17 cellular contexts compared by ENCODE assay signal in the genomic region with DNA sequence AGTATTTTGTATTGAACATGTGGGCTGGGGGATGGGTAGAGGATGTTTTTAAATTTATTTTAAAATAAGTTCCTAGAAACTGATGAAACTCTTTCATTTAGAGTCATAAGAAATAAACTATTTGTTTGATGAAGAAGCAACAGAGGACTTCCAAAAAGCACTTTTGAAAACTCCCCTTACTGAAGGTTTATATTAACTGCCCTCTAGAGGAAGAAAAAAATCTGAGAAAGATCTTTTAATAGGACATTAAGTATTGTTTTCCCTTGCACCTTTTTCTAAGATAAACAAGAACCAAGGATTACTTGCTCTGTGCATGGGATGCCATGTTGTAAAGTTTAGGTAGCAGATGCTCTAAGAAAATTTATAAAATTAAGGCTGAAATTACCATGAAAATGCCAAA. TPM values are rescaled to one million over a fixed set of nuclear protein-coding genes. Genes with fewer than 3 reads are reported as not detected.
DNase-seq lines count a peak whose midpoint lies in the region; ATAC-seq and TF ChIP-seq lines count a peak whose summit lies in the region.
"Had no signal": no experiment of that assay in that cellular context is flagged by ENCODE, and none has a peak within 500 bp of the region (broad histone marks: within the 10 kb centered on the region; RNA-seq: fewer than 3 reads in every experiment).

No MANE protein-coding gene starts in this region.

- H3F3A ChIP-seq in SU-DHL-6 (ENCODE audit: insufficient read depth): no peaks in the 10 kb centered on the region

- intact Hi-C loops in stomach (cut with DNase I; ENCODE audit: low total_unique reads) (no loop called here), tibial artery (cut with DNase I; ENCODE audit: low total_unique reads) (no loop called here), upper lobe of right lung (cut with DNase I) (no loop called here)

- no peaks in the 10 kb centered on the region for H3K9me3 ChIP-seq in SU-DHL-6 (ENCODE audit: insufficient read depth, low read length)
- H3K9me3 ChIP-seq in hepatocyte (ENCODE audit: low read depth): no peaks in the 10 kb centered on the region
- no peaks in the 10 kb centered on the region for H3K9me3 ChIP-seq in stomach
- H3K9me3 ChIP-seq in tibial artery: no peaks in the 10 kb centered on the region
- no peaks in the 10 kb centered on the region for H3K9me3 ChIP-seq in upper lobe of right lung
- H3K9me3 ChIP-seq: testis had no signal

- H3K27me3 ChIP-seq in BJ (ENCODE audit: control insufficient read depth, insufficient read depth, low read length) (no peaks in the 10 kb centered on the region), SU-DHL-6 (ENCODE audit: low read length) (no peaks in the 10 kb centered on the region), hepatocyte (no peaks in the 10 kb centered on the region), stomach (no peaks in the 10 kb centered on the region), tibial artery (no peaks in the 10 kb centered on the region), upper lobe of right lung (no peaks in the 10 kb centered on the region)
- H3K27me3 ChIP-seq: testis had no signal

- 0 out of 2 replicates have a peak, but pooled peaks cover 4% of the 10 kb centered on the region for H4K20me1 ChIP-seq in SU-DHL-6 (ENCODE audit: low read depth, low read length)
- H4K20me1 ChIP-seq in hepatocyte (ENCODE audit: insufficient read depth, poor library complexity, severe bottlenecking): no peaks in the 10 kb centered on the region

- no peak for ATAC-seq in HG02678 (IDR thresholded peaks at IDR 0.05; ENCODE audit: unreplicated experiment)
- ATAC-seq in upper lobe of right lung: no peak
- ATAC-seq: left lobe of liver had no signal

- H3K79me2 ChIP-seq in SU-DHL-6 (ENCODE audit: insufficient read depth, low read length) (no peaks in the 10 kb centered on the region), hepatocyte (peaks cover 67% of the 10 kb centered on the region)

- H3K4me3 ChIP-seq in BJ (ENCODE audit: low read depth, low read length) (no peak overlapping the region), SU-DHL-6 (ENCODE audit: insufficient read depth, low read length, poor library complexity, severe bottlenecking) (no peak overlapping the region), hepatocyte (no peak overlapping the region), stomach (no peak overlapping the region), tibial artery (no peak overlapping the region), upper lobe of right lung (no peak overlapping the region)
- H3K4me3 ChIP-seq: skin epidermis, testis had no signal

- peak; percentile 31 for TF ChIP-seq CTCF in BJ (IDR thresholded peaks at IDR 0.05; ENCODE audit: insufficient read depth, low read depth, low read length)
- peak; percentile 9 for TF ChIP-seq CTCF in SU-DHL-6 (IDR thresholded peaks at IDR 0.05; ENCODE audit: insufficient read depth, low read length, poor library complexity, severe bottlenecking)
- TF ChIP-seq CTCF in hepatocyte (IDR thresholded peaks at IDR 0.05; ENCODE audit: poor library complexity): peak; percentile 30
- TF ChIP-seq CTCF in stomach (IDR thresholded peaks at IDR 0.05): no peak
- no peak for TF ChIP-seq CTCF in tibial artery (IDR thresholded peaks at IDR 0.05)
- TF ChIP-seq CTCF in upper lobe of right lung (IDR thresholded peaks at IDR 0.05): no peak

- H3K36me3 ChIP-seq in BJ (ENCODE audit: control insufficient read depth, insufficient read depth, low read length) (no peaks in the 10 kb centered on the region), SU-DHL-6 (ENCODE audit: low read length) (no peaks in the 10 kb centered on the region), hepatocyte (replicated peaks; ENCODE audit: insufficient read depth, low read depth) (no peaks in the 10 kb centered on the region), stomach (no peaks in the 10 kb centered on the region), tibial artery (no peaks in the 10 kb centered on the region), upper lobe of right lung (no peaks in the 10 kb centered on the region)

- no peak overlapping the region for H3K9ac ChIP-seq in SU-DHL-6 (ENCODE audit: low read length)

- H3K4me2 ChIP-seq in SU-DHL-6 (ENCODE audit: low read depth, low read length, poor library complexity, severe bottlenecking) (no peak overlapping the region), hepatocyte (no peak overlapping the region)

- DNase-seq in BJ (ENCODE audit: low read depth): no peak
- DNase-seq in Kasumi-1 (lab: John Stamatoyannopoulos, UW): peak; percentile 14 to 16
- no peak for DNase-seq in hepatocyte (ENCODE audit: low spot score)
- DNase-seq in stomach: no peak
- DNase-seq in tibial artery: no peak
- no peak for DNase-seq in upper lobe of right lung
- DNase-seq: activated CD4-positive, alpha-beta T cell treated with anti-CD3 and anti-CD28 coated beads, Interleukin-2, amount 50 U/mL, for 4 hours; activated naive CD8-positive, alpha-beta T cell treated with anti-CD3 and anti-CD28 coated beads for 36 hours; activated T-cell treated with anti-CD3 and anti-CD28 coated beads, Interleukin-2, amount 50 U/mL, for 48 hours; AML-193; HCEC 1CT; stimulated activated CD4-positive, alpha-beta T cell treated with anti-CD3 and anti-CD28 coated beads, Interleukin-4, amount 100 ng/mL, for 24 hours; testis had no signal

- H3K9me2 ChIP-seq in SU-DHL-6 (replicated peaks; ENCODE audit: insufficient read depth, low read length) (no peaks in the 10 kb centered on the region), hepatocyte (replicated peaks; ENCODE audit: insufficient read depth) (no peaks in the 10 kb centered on the region)

- H2AFZ ChIP-seq in SU-DHL-6 (ENCODE audit: low read depth, low read length, severe bottlenecking): no peak overlapping the region
- no peak overlapping the region for H2AFZ ChIP-seq in hepatocyte

- H3K4me1 ChIP-seq in hepatocyte (ENCODE audit: insufficient read depth) (peaks cover 10% of the 10 kb centered on the region), stomach (peaks cover 3 to 44% (median 29%) of the 10 kb centered on the region in 4 donors), tibial artery (peaks cover 0 to 8% (median 0%) of the 10 kb centered on the region in 4 donors), upper lobe of right lung (no peaks in the 10 kb centered on the region)

- TF ChIP-seq EP300 in stomach (IDR thresholded peaks at IDR 0.05): no peak

- POLR2A ChIA-PET in BJ (lab: Charles Lee): no interaction called here

- no peak overlapping the region for H3K27ac ChIP-seq in SU-DHL-6 (ENCODE audit: low read depth, low read length)
- H3K27ac ChIP-seq in hepatocyte: no peak overlapping the region
- H3K27ac ChIP-seq in stomach: no peak overlapping the region
- H3K27ac ChIP-seq in tibial artery: no peak overlapping the region
- no peak overlapping the region for H3K27ac ChIP-seq in upper lobe of right lung
- H3K27ac ChIP-seq: skin epidermis had no signal

- no peak for TF ChIP-seq POLR2A in stomach (IDR thresholded peaks at IDR 0.05)

- CTCF ChIA-PET in BJ (lab: Yijun Ruan, JAX): no interaction called here

RNA-seq across cellular contexts. Expression of gene DISP1, which starts 14.1 kb away (rescaled TPM):
- 5.7 and 6.2 TPM in 2 replicates for polyA plus RNA-seq in BJ (2011; rRNA removed)
- polyA minus RNA-seq in BJ (2011; rRNA and poly(A)+ RNA removed): 9.4 and 10.8 TPM in 2 replicates
- total RNA-seq in hepatocyte: 10.6 and 14.6 TPM in 2 replicates
- 10.1 and 11.6 TPM in 2 replicates for polyA plus RNA-seq in hepatocyte
- total RNA-seq in stomach: 100 to 1,000 TPM in 1 of 5 donors, 10 to 100 TPM in 2, 1 to 10 TPM in 1, not detected in 1; 4.9 to 277 (median 18.8) TPM
- 1 to 10 TPM in 2 of 3 donors, under 1 TPM in 1; 0.87 to 2.6 (median 1.9) TPM for polyA plus RNA-seq in stomach
- total RNA-seq in upper lobe of right lung: 22.9 TPM

Comparison
In these comparisons a context has a peak if more than half of its experiments do, and no peak if none do; other contexts are left out.
1. DNase-seq: peak in Kasumi-1 (2 of 2); none in BJ (single experiment), hepatocyte (single experiment), stomach (single experiment), tibial artery (0 of 2) and upper lobe of right lung (single experiment).
2. CTCF ChIP-seq: peak in BJ (single experiment), SU-DHL-6 (single experiment) and hepatocyte (single experiment); none in stomach (0 of 7), tibial artery (0 of 2) and upper lobe of right lung (single experiment).